In the genomic region with DNA sequence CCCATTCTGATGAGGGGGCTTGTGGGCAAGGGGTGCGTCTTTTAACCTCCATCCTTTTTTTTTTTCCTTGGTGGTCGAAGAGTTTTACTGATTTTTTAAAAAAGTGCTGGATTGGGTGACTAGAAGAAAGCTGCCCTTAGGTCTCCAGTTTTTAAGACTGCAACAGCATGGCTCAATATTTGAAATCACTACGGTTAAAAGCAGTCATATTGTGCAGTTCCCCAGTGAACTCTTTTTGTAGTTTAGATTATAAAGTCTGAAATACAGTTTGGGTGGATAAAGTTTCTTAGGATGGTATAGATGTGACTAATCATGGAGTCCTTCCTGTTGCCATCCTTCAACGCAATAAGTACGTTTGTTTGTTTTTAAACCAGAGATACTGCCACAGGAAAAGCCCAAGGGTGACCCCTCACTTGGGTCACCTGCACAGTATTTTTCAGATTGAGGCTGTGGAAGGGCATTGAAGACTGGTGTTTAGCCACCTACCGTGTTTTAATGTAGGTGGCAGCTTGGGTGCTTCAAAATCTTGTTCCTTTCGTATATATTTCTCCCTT, we compare ENCODE assay signal across 1 cellular context.
TF ChIP-seq lines count a peak whose summit lies in the region.

No MANE protein-coding gene starts in this region.

TF ChIP-seq in GM12878, 131 proteins besides CTCF, POLR2A, EP300 and RAD21:
- TF ChIP-seq, protein P1, sequence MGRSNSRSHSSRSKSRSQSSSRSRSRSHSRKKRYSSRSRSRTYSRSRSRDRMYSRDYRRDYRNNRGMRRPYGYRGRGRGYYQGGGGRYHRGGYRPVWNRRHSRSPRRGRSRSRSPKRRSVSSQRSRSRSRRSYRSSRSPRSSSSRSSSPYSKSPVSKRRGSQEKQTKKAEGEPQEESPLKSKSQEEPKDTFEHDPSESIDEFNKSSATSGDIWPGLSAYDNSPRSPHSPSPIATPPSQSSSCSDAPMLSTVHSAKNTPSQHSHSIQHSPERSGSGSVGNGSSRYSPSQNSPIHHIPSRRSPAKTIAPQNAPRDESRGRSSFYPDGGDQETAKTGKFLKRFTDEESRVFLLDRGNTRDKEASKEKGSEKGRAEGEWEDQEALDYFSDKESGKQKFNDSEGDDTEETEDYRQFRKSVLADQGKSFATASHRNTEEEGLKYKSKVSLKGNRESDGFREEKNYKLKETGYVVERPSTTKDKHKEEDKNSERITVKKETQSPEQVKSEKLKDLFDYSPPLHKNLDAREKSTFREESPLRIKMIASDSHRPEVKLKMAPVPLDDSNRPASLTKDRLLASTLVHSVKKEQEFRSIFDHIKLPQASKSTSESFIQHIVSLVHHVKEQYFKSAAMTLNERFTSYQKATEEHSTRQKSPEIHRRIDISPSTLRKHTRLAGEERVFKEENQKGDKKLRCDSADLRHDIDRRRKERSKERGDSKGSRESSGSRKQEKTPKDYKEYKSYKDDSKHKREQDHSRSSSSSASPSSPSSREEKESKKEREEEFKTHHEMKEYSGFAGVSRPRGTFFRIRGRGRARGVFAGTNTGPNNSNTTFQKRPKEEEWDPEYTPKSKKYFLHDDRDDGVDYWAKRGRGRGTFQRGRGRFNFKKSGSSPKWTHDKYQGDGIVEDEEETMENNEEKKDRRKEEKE (IDR thresholded peaks at IDR 0.05), result no peak
- no peak for TF ChIP-seq ZNF622 (IDR thresholded peaks at IDR 0.05)
- 0 out of 2 replicates have a peak, but pooled peaks have one; percentile 34 for TF ChIP-seq STAT1 (conservative IDR thresholded peaks at IDR 0.05)
- TF ChIP-seq DPF2 (IDR thresholded peaks at IDR 0.05), result no peak
- TF ChIP-seq FOXK2 (IDR thresholded peaks at IDR 0.05), result no peak
- TF ChIP-seq WRNIP1 (IDR thresholded peaks at IDR 0.05; ENCODE audit: borderline replicate concordance, low read depth, low read length), result no peak
- 0 out of 2 replicates have a peak, but pooled peaks have one; percentile 49 for TF ChIP-seq MTA3 (IDR thresholded peaks at IDR 0.05; ENCODE audit: borderline replicate concordance, low read length)
- TF ChIP-seq PAX8 (IDR thresholded peaks at IDR 0.05), result no peak
- no peak for TF ChIP-seq RUNX3 (IDR thresholded peaks at IDR 0.05; ENCODE audit: low read length)
- no peak for TF ChIP-seq SPI1 (IDR thresholded peaks at IDR 0.05; ENCODE audit: borderline replicate concordance, insufficient read depth, low read depth, low read length)
- peak; percentile 85; the same call in 1 of the 2 replicates for TF ChIP-seq NBN (IDR thresholded peaks at IDR 0.05)
- no peak for TF ChIP-seq IRF4 (IDR thresholded peaks at IDR 0.05; ENCODE audit: low read depth, low read length)
- TF ChIP-seq SMAD5 (IDR thresholded peaks at IDR 0.05; ENCODE audit: low read depth), result no peak
- no peak for TF ChIP-seq SMC3 (IDR thresholded peaks at IDR 0.05; ENCODE audit: borderline replicate concordance, low read length)
- TF ChIP-seq NR2C2 (IDR thresholded peaks at IDR 0.05; ENCODE audit: borderline replicate concordance, control insufficient read depth, insufficient read length, low read depth), result no peak
- no peak for TF ChIP-seq TAF1 (IDR thresholded peaks at IDR 0.05; ENCODE audit: borderline replicate concordance, low read depth, low read length)
- TF ChIP-seq NR2F1 (conservative IDR thresholded peaks at IDR 0.05), result no peak
- TF ChIP-seq ASH2L (IDR thresholded peaks at IDR 0.05; ENCODE audit: borderline replicate concordance, low read depth), result 0 out of 2 replicates have a peak, but pooled peaks have one; percentile 21
- TF ChIP-seq MLLT1 (IDR thresholded peaks at IDR 0.05), result peak; percentile 77; the same call in 1 of the 2 replicates
- peak; percentile 74 for TF ChIP-seq RELB (IDR thresholded peaks at IDR 0.05; ENCODE audit: low read depth)
- TF ChIP-seq GABPA (IDR thresholded peaks at IDR 0.05; ENCODE audit: low read depth), result no peak
- TF ChIP-seq STAT3 (IDR thresholded peaks at IDR 0.05; ENCODE audit: low read depth, low read length), result no peak
- TF ChIP-seq SMARCA5 (IDR thresholded peaks at IDR 0.05), result no peak
- no peak for TF ChIP-seq HSF1 (IDR thresholded peaks at IDR 0.05; ENCODE audit: low read depth, low read length)
- no peak for TF ChIP-seq ATF2 (IDR thresholded peaks at IDR 0.05; ENCODE audit: low read length)
- TF ChIP-seq HDAC6 (IDR thresholded peaks at IDR 0.05; ENCODE audit: unreplicated experiment), result no peak
- TF ChIP-seq POU2F2 (IDR thresholded peaks at IDR 0.05; ENCODE audit: borderline replicate concordance, low read depth, low read length), result no peak
- TF ChIP-seq SREBF1 (IDR thresholded peaks at IDR 0.05; ENCODE audit: low read length), result no peak
- no peak for TF ChIP-seq RAD51 (IDR thresholded peaks at IDR 0.05)
- TF ChIP-seq PAX5 (IDR thresholded peaks at IDR 0.05; ENCODE audit: borderline replicate concordance, low read depth, low read length), result no peak
- TF ChIP-seq EZH2 (IDR thresholded peaks at IDR 0.05; ENCODE audit: borderline replicate concordance, control insufficient read depth, low read depth, low read length), result no peak
- no peak for TF ChIP-seq CHD2 (IDR thresholded peaks at IDR 0.05; ENCODE audit: borderline replicate concordance, low read depth, low read length)
- TF ChIP-seq MAX (IDR thresholded peaks at IDR 0.05; ENCODE audit: low read depth, low read length), result no peak
- no peak for TF ChIP-seq EED (IDR thresholded peaks at IDR 0.05; ENCODE audit: low read depth)
- TF ChIP-seq SIX5 (IDR thresholded peaks at IDR 0.05; ENCODE audit: low read depth, low read length, severe bottlenecking), result no peak
- no peak for TF ChIP-seq ESRRA (IDR thresholded peaks at IDR 0.05; ENCODE audit: low read length)
- TF ChIP-seq ETV6 (conservative IDR thresholded peaks at IDR 0.05 in 1 of 2, IDR thresholded peaks at IDR 0.05 in 1 of 2; ENCODE audit: borderline replicate concordance in 1 of 2, low read depth in 1 of 2), result no peak
- no peak for TF ChIP-seq SREBF2 (IDR thresholded peaks at IDR 0.05; ENCODE audit: low read length)
- TF ChIP-seq ZBTB11 (CRISPR knock-in tag; IDR thresholded peaks at IDR 0.05), result no peak
- TF ChIP-seq SMAD1 (IDR thresholded peaks at IDR 0.05; ENCODE audit: low read depth, partially characterized antibody), result peak; percentile 81
